In genomic region chr7:41104621-41105020, GRCh38 we compare ENCODE assay signal across 20 cellular contexts.
DNase-seq lines count a peak whose midpoint lies in the region; ATAC-seq and TF ChIP-seq lines count a peak whose summit lies in the region.
"Had no signal": no experiment of that assay in that cellular context is flagged by ENCODE, and none has a peak within 500 bp of the region (broad histone marks: within the 10 kb centered on the region; RNA-seq: fewer than 3 reads in every experiment).

No MANE protein-coding gene starts in this region.

- WGBS in smooth muscle cell (ENCODE audit: low lambda C conversion rate), result 86% methylated on average over 1 of the region's 1 CpG

- H4K20me1 ChIP-seq in smooth muscle cell (ENCODE audit: low read depth), result no peaks in the 10 kb centered on the region

- no peak for TF ChIP-seq CTCF in RWPE2 (IDR thresholded peaks at IDR 0.05; ENCODE audit: poor library complexity, severe bottlenecking)
- TF ChIP-seq CTCF in smooth muscle cell (IDR thresholded peaks at IDR 0.05; ENCODE audit: borderline replicate concordance, insufficient read depth, poor library complexity, severe bottlenecking), result no peak

- H3K79me2 ChIP-seq in smooth muscle cell (ENCODE audit: low read depth), result no peaks in the 10 kb centered on the region

- no peak overlapping the region for H3K4me2 ChIP-seq in smooth muscle cell
- H3K4me2 ChIP-seq: PC-9, SK-N-SH had no signal

- H3K4me3 ChIP-seq in RWPE2 (ENCODE audit: severe bottlenecking) (no peak overlapping the region), smooth muscle cell (no peak overlapping the region)
- H3K4me3 ChIP-seq: PC-9 had no signal

- DNase-seq in AG08395 (ENCODE audit: low spot score) (peak; percentile 8), RWPE2 (ENCODE audit: low spot score) (no peak), fibroblast of peridontal ligament (ENCODE audit: extremely low read depth) (peak; percentile 85), smooth muscle cell (lab: John Stamatoyannopoulos, UW; ENCODE audit: unreplicated experiment) (no peak), DMS53 (lab: John Stamatoyannopoulos, UW) (no peak)
- DNase-seq in activated effector memory CD4-positive, alpha-beta T cell treated with Interleukin-2 at 50 U/mL for 16 hours, result no peak
- DNase-seq: DMS79, H9, KBM-7, NCI-H1092, NCI-H1436, NCI-H1930, NCI-H510A, NCI-H748 treated with DMSO at 0.1 percent for 48 hours, PC-9, SIG-M5, SK-N-SH had no signal

- no peak for ATAC-seq in RWPE2 (ENCODE audit: low read depth)
- no peak for ATAC-seq in GM18502 (IDR thresholded peaks at IDR 0.05; ENCODE audit: poor library complexity, unreplicated experiment)
- ATAC-seq: HepG2 had no signal

- H3K9ac ChIP-seq in smooth muscle cell (ENCODE audit: low read depth), result no peak overlapping the region
- H3K9ac ChIP-seq: SK-N-SH had no signal

- H3K27ac ChIP-seq in RWPE2 (ENCODE audit: poor library complexity, severe bottlenecking), result peak overlapping the region; percentile 99
- H3K27ac ChIP-seq in smooth muscle cell (ENCODE audit: low read depth), result peak overlapping the region; percentile 85
- H3K27ac ChIP-seq: PC-9, RWPE1 had no signal

- H3K27me3 ChIP-seq in RWPE2 (ENCODE audit: insufficient read depth, poor library complexity, severe bottlenecking) (no peaks in the 10 kb centered on the region), smooth muscle cell (ENCODE audit: low read depth) (no peaks in the 10 kb centered on the region)

- H3K4me1 ChIP-seq in RWPE2 (ENCODE audit: insufficient read depth, poor library complexity, severe bottlenecking) (peaks cover 42% of the 10 kb centered on the region), smooth muscle cell (ENCODE audit: low read depth) (peaks cover 3% of the 10 kb centered on the region)

- H3K9me3 ChIP-seq in RWPE2 (ENCODE audit: severe bottlenecking) (no peaks in the 10 kb centered on the region), smooth muscle cell (replicated peaks; ENCODE audit: low read depth) (no peaks in the 10 kb centered on the region)
- H3K9me3 ChIP-seq: SK-N-SH had no signal

- no peak overlapping the region for H2AFZ ChIP-seq in smooth muscle cell (ENCODE audit: low read depth)
- H2AFZ ChIP-seq: PC-9 had no signal

- no peaks in the 10 kb centered on the region for H3F3A ChIP-seq in smooth muscle cell (ENCODE audit: low read depth)

- H3K36me3 ChIP-seq in RWPE2 (ENCODE audit: low read depth) (no peaks in the 10 kb centered on the region), smooth muscle cell (ENCODE audit: low read depth) (no peaks in the 10 kb centered on the region)

Comparison
In these comparisons a context has a peak if more than half of its experiments do, and no peak if none do; other contexts are left out.
1. DNase-seq: peak in AG08395 (single experiment) and fibroblast of peridontal ligament (single experiment); none in RWPE2 (single experiment), smooth muscle cell (single experiment), DMS53 (single experiment) and activated effector memory CD4-positive, alpha-beta T cell treated with Interleukin-2 at 50 U/mL for 16 hours (single experiment).